ENCODE assay signal across 13 cellular contexts in genomic region chr4:15378055-15378454, GRCh38. TPM values are rescaled to one million over a fixed set of nuclear protein-coding genes. Genes with fewer than 3 reads are reported as not detected.
DNase-seq lines count a peak whose midpoint lies in the region; ATAC-seq and TF ChIP-seq lines count a peak whose summit lies in the region.
"Had no signal": no experiment of that assay in that cellular context is flagged by ENCODE, and none has a peak within 500 bp of the region (broad histone marks: within the 10 kb centered on the region; RNA-seq: fewer than 3 reads in every experiment).

No MANE protein-coding gene starts in this region.

- no peak overlapping the region for H3K4me3 ChIP-seq in SK-N-SH (ENCODE audit: low read depth in 2 of 2, low read length in 1 of 2)
- H3K4me3 ChIP-seq in gastroesophageal sphincter = no peak overlapping the region
- no peak overlapping the region for H3K4me3 ChIP-seq in stomach
- H3K4me3 ChIP-seq: breast epithelium, tibial nerve had no signal

- POLR2A ChIA-PET in SK-N-SH (lab: Yijun Ruan, JAX) = no interaction called here
- POLR2A ChIA-PET in naive thymus-derived CD8-positive, alpha-beta T cell (lab: Charles Lee) = no interaction called here

- peak overlapping the region; percentile 49; the same call in 1 of the 2 replicates for H2AFZ ChIP-seq in SK-N-SH (ENCODE audit: low read depth)

- no peak overlapping the region for H3K9ac ChIP-seq in SK-N-SH

- H3K9me3 Mint-ChIP-seq in naive thymus-derived CD8-positive, alpha-beta T cell = no peaks in the 10 kb centered on the region

- CTCF ChIA-PET in SK-N-SH (lab: Yijun Ruan, JAX) = interaction anchor here (0.9 to 2.3 kb wide), 3 partner anchors 8 to 79 kb away, joined by 3 to 7 read pairs (median 5); no protein-coding TSS in a partner anchor

- H3K4me3 Mint-ChIP-seq in naive thymus-derived CD8-positive, alpha-beta T cell = no peak overlapping the region

- no peaks in the 10 kb centered on the region for H3K27me3 ChIP-seq in SK-N-SH (ENCODE audit: insufficient read depth)
- no peaks in the 10 kb centered on the region for H3K27me3 ChIP-seq in gastroesophageal sphincter
- no peaks in the 10 kb centered on the region for H3K27me3 ChIP-seq in stomach
- H3K27me3 ChIP-seq: breast epithelium, tibial nerve had no signal

- H3K4me2 ChIP-seq in SK-N-SH = 0 out of 2 replicates have a peak overlapping the region, but pooled peaks have one; percentile 3

- no peaks in the 10 kb centered on the region for H3K9me3 ChIP-seq in SK-N-SH
- no peaks in the 10 kb centered on the region for H3K9me3 ChIP-seq in gastroesophageal sphincter
- no peaks in the 10 kb centered on the region for H3K9me3 ChIP-seq in stomach
- H3K9me3 ChIP-seq: breast epithelium, tibial nerve had no signal

- TF ChIP-seq POLR2A in gastroesophageal sphincter (IDR thresholded peaks at IDR 0.05) (no peak), stomach (IDR thresholded peaks at IDR 0.05) (no peak)

- H4K20me1 ChIP-seq in SK-N-SH (ENCODE audit: insufficient read depth) = no peaks in the 10 kb centered on the region

- H3K4me1 ChIP-seq in SK-N-SH (ENCODE audit: control insufficient read depth in 1 of 2, insufficient read depth in 2 of 2, low read depth in 1 of 2, low read length in 1 of 2) (peaks cover 2 to 13% of the 10 kb centered on the region in 2 experiments), gastroesophageal sphincter (peaks cover 0 to 46% (median 9%) of the 10 kb centered on the region in 3 donors), stomach (peaks cover 0 to 44% (median 14%) of the 10 kb centered on the region in 4 donors)
- H3K4me1 ChIP-seq: breast epithelium had no signal

- H3K27ac ChIP-seq in SK-N-SH (ENCODE audit: low read depth in 2 of 2, low read length in 1 of 2) = no peak overlapping the region
- H3K27ac ChIP-seq in gastroesophageal sphincter = peak overlapping the region in 3 of 4 donors; percentile 25 to 34 (median 34)
- H3K27ac ChIP-seq in stomach = peak overlapping the region in 4 of 5 donors; percentile 9 to 72 (median 46)
- H3K27ac ChIP-seq: tibial nerve had no signal

- H3K36me3 ChIP-seq in SK-N-SH (replicated peaks in 1 of 2; ENCODE audit: control insufficient read depth in 1 of 2, insufficient read depth in 2 of 2, low read length in 1 of 2) = no peaks in the 10 kb centered on the region
- H3K36me3 ChIP-seq in gastroesophageal sphincter = no peaks in the 10 kb centered on the region
- H3K36me3 ChIP-seq in stomach = no peaks in the 10 kb centered on the region
- H3K36me3 ChIP-seq: breast epithelium, tibial nerve had no signal

- TF ChIP-seq CTCF in SK-N-SH (IDR thresholded peaks at IDR 0.05) = no peak
- no peak for TF ChIP-seq CTCF in gastroesophageal sphincter (IDR thresholded peaks at IDR 0.05)
- no peak for TF ChIP-seq CTCF in stomach (IDR thresholded peaks at IDR 0.05)

- H3K4me1 Mint-ChIP-seq in naive thymus-derived CD8-positive, alpha-beta T cell = peaks cover 7 to 41% (median 16%) of the 10 kb centered on the region in 4 donors

- no peak for TF ChIP-seq RAD21 in SK-N-SH (IDR thresholded peaks at IDR 0.05; ENCODE audit: low read length)

- peak; percentile 37 for DNase-seq in SIG-M5 treated with dmso at 0.1 percent for 504 hours (lab: John Stamatoyannopoulos, UW; ENCODE audit: unreplicated experiment)
- DNase-seq in SIG-M5 (lab: John Stamatoyannopoulos, UW) = no peak
- DNase-seq in SK-N-SH = no peak
- DNase-seq in stomach = no peak
- DNase-seq in naive thymus-derived CD8-positive, alpha-beta T cell = no peak
- no peak for DNase-seq in HuH-7.5 (ENCODE audit: low spot score)
- DNase-seq: 8988T, NCI-H1417, NCI-H69 had no signal

- peaks cover 0 to 3% (median 0%) of the 10 kb centered on the region in 3 donors for H3K36me3 Mint-ChIP-seq in naive thymus-derived CD8-positive, alpha-beta T cell

- ATAC-seq in gastroesophageal sphincter (peak; percentile 78), GM18517 (IDR thresholded peaks at IDR 0.05; ENCODE audit: unreplicated experiment) (no peak)
- ATAC-seq in naive thymus-derived CD8-positive, alpha-beta T cell = no peak

- peak overlapping the region in 2 of 10 donors; percentile 9 to 37 for H3K27ac Mint-ChIP-seq in naive thymus-derived CD8-positive, alpha-beta T cell

- intact Hi-C loops in stomach (cut with DNase I; ENCODE audit: low total_unique reads) = no loop called here

- no peaks in the 10 kb centered on the region for H3F3A ChIP-seq in SK-N-SH (replicated peaks; ENCODE audit: insufficient read depth)

- no peaks in the 10 kb centered on the region for H3K79me2 ChIP-seq in SK-N-SH (ENCODE audit: insufficient read depth)

- no peaks in the 10 kb centered on the region for H3K27me3 Mint-ChIP-seq in naive thymus-derived CD8-positive, alpha-beta T cell

- WGBS in SK-N-SH (ENCODE audit: low lambda C conversion rate) = 6% methylated on average over 1 of the region's 1 CpG
- 5 to 40% methylated on average over 1 of the region's 1 CpG for WGBS in gastroesophageal sphincter (ENCODE audit: low coverage in 1 of 2), 2 donors
- WGBS in stomach, 5 donors = 0 to 36% (median 14%) methylated on average over 1 of the region's 1 CpG

- H3K9me2 ChIP-seq in SK-N-SH = no peaks in the 10 kb centered on the region

- no peak for TF ChIP-seq EP300 in SK-N-SH (IDR thresholded peaks at IDR 0.05; ENCODE audit: borderline replicate concordance in 1 of 2, low read depth in 1 of 2, low read length in 1 of 2)
- TF ChIP-seq EP300 in gastroesophageal sphincter (IDR thresholded peaks at IDR 0.05) = no peak
- TF ChIP-seq EP300 in stomach (IDR thresholded peaks at IDR 0.05) = no peak

TF ChIP-seq in SK-N-SH, 30 proteins besides CTCF, POLR2A, EP300 and RAD21 (continues in another document):
- TF ChIP-seq MAX (IDR thresholded peaks at IDR 0.05; ENCODE audit: low read depth) = no peak
- TF ChIP-seq ZBTB33 (IDR thresholded peaks at IDR 0.05; ENCODE audit: borderline replicate concordance, low read depth) = no peak
- no peak for TF ChIP-seq ELF1 (IDR thresholded peaks at IDR 0.05)
- no peak for TF ChIP-seq SIN3A (IDR thresholded peaks at IDR 0.05; ENCODE audit: borderline replicate concordance, low read depth, low read length)
- no peak for TF ChIP-seq MEF2A (IDR thresholded peaks at IDR 0.05; ENCODE audit: borderline replicate concordance, low read depth)
- no peak for TF ChIP-seq PBX3 (IDR thresholded peaks at IDR 0.05)
- TF ChIP-seq NFIC (IDR thresholded peaks at IDR 0.05; ENCODE audit: borderline replicate concordance) = no peak
- no peak for TF ChIP-seq FOXM1 (IDR thresholded peaks at IDR 0.05; ENCODE audit: low read depth)

RNA-seq across cellular contexts. Expression of gene C1QTNF7, which starts 49.8 kb away (rescaled TPM):
- polyA plus RNA-seq in SK-N-SH (2012; rRNA removed) (not detected in 2 replicates), stomach (1 to 10 TPM in 2 of 3 donors, under 1 TPM in 1; 0.68 to 2.1 (median 1.4) TPM)
- polyA plus RNA-seq in SK-N-SH (2012; cell fraction: cytosol; rRNA removed) = 0.01 and 0.07 TPM in 2 replicates
- polyA plus RNA-seq in SK-N-SH (2012; cell fraction: nucleus; rRNA removed) = not detected in 2 replicates
- total RNA-seq in gastroesophageal sphincter (10 to 100 TPM; 21.1 to 52.1 (median 37.6) TPM), stomach (10 to 100 TPM in 2 of 5 donors, 1 to 10 TPM in 2, under 1 TPM in 1; 0.87 to 73.2 (median 6.2) TPM)
- total RNA-seq in naive thymus-derived CD8-positive, alpha-beta T cell = not detected
- polyA plus RNA-seq in naive thymus-derived CD8-positive, alpha-beta T cell = under 1 TPM in 1 of 3 donors, not detected in 2; 0.07 TPM

Comparison
In these comparisons a context has a peak if more than half of its experiments do, and no peak if none do; other contexts are left out.
1. H3K27ac ChIP-seq: peak in gastroesophageal sphincter (3 of 4) and stomach (4 of 5); none in SK-N-SH (0 of 2).